Comparison of ENCODE assay signal across 26 cellular contexts in the genomic region with DNA sequence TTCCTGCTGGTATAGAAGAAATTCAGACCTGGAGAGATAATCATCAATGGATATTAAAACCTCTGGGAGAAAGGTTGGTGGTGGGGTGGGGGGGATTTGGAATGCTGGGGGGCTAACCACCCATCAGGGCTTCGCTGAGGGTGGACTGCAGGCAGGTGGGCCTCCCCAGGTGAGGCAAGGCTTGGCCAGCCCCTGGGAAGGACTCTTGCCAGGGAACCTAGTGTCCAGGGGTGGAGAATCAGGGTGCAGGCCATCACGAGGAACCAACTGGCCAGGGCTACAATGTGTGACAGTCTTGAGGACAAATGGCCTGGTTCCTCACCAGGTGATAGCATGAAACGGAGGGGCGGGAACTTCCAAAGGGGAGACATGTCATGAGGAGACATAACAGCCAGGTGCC.
"Had no signal": no experiment of that assay in that cellular context is flagged by ENCODE, and none has a peak within 500 bp of the region (broad histone marks: within the 10 kb centered on the region; RNA-seq: fewer than 3 reads in every experiment).

No MANE protein-coding gene starts in this region.

- H2AFZ ChIP-seq: neural progenitor cell had no signal

- H3K9me3 Mint-ChIP-seq: naive thymus-derived CD4-positive, alpha-beta T cell; nephron; neural progenitor cell; stimulated activated naive CD8-positive, alpha-beta T cell treated with anti-CD3 and anti-CD28 coated beads, Interleukin-15, amount 100 ng/mL, for 72 hours had no signal

- H3K9me3 ChIP-seq: gastrocnemius medialis, left lung, right lobe of liver, suprapubic skin, transverse colon, vagina had no signal

- H3K4me1 Mint-ChIP-seq: nephron had no signal

- H3K36me3 ChIP-seq: gastrocnemius medialis, left lung, neural progenitor cell, right lobe of liver, suprapubic skin, transverse colon, vagina had no signal

- H3K27ac Mint-ChIP-seq: naive thymus-derived CD4-positive, alpha-beta T cell; nephron; neural progenitor cell had no signal

- H3K4me3 Mint-ChIP-seq: naive thymus-derived CD4-positive, alpha-beta T cell; nephron; neural progenitor cell; stimulated activated naive CD8-positive, alpha-beta T cell treated with anti-CD3 and anti-CD28 coated beads, Interleukin-15, amount 100 ng/mL, for 72 hours had no signal

- DNase-seq: dermis blood vessel endothelial cell; effector memory CD4-positive, alpha-beta T cell; foreskin fibroblast; gastrocnemius medialis; kidney; left lung; mammary epithelial cell; mesendoderm; midbrain; naive thymus-derived CD4-positive, alpha-beta T cell; small intestine; stimulated activated CD4-positive, alpha-beta T cell treated with anti-CD3 and anti-CD28 coated beads, Interleukin-12 subunit alpha, Interleukin-12 subunit beta, amount 100 ng/mL, for 4 hours; stimulated activated CD4-positive, alpha-beta T cell treated with anti-CD3 and anti-CD28 coated beads, Interleukin-1b, Interleukin-23, amount 100 ng/mL, for 48 hours; stimulated activated CD4-positive, alpha-beta T cell treated with anti-CD3 and anti-CD28 coated beads, Interleukin-4, amount 100 ng/mL, for 1 hour; stimulated activated CD8-positive, alpha-beta memory T cell treated with anti-CD3 and anti-CD28 coated beads, Interleukin-4, amount 100 ng/mL, for 48 hours; stimulated activated naive CD4-positive, alpha-beta T cell; stimulated activated naive CD8-positive, alpha-beta T cell treated with anti-CD3 and anti-CD28 coated beads, Interleukin-15, amount 100 ng/mL, for 72 hours; transverse colon had no signal

- H3K27ac ChIP-seq: coronary artery, epithelial cell of prostate, gastrocnemius medialis, left lung, neural progenitor cell, right lobe of liver, suprapubic skin, transverse colon, vagina had no signal

- H3K4me1 ChIP-seq: left lung, neural progenitor cell, right lobe of liver had no signal

- H3K4me2 ChIP-seq: neural progenitor cell had no signal

- H3K27me3 Mint-ChIP-seq: naive thymus-derived CD4-positive, alpha-beta T cell; stimulated activated naive CD8-positive, alpha-beta T cell treated with anti-CD3 and anti-CD28 coated beads, Interleukin-15, amount 100 ng/mL, for 72 hours had no signal

- H3K4me3 ChIP-seq: coronary artery, gastrocnemius medialis, left lung, neural progenitor cell, right lobe of liver, suprapubic skin, transverse colon, vagina had no signal

- H3K9ac ChIP-seq: neural progenitor cell had no signal

- FAIRE-seq: endometrium, kidney, small intestine had no signal

- H3K27me3 ChIP-seq: gastrocnemius medialis, left lung, neural progenitor cell, right lobe of liver, suprapubic skin, transverse colon, vagina had no signal
